15 cellular contexts compared by ENCODE assay signal in genomic region chr21:31107871-31108270, GRCh38.
DNase-seq lines count a peak whose midpoint lies in the region; ATAC-seq and TF ChIP-seq lines count a peak whose summit lies in the region.
"Had no signal": no experiment of that assay in that cellular context is flagged by ENCODE, and none has a peak within 500 bp of the region (broad histone marks: within the 10 kb centered on the region; RNA-seq: fewer than 3 reads in every experiment).

No MANE protein-coding gene starts in this region.

- TF ChIP-seq CTCF in OCI-LY7 (conservative IDR thresholded peaks at IDR 0.05; ENCODE audit: low read length) (no peak), GM10248 (IDR thresholded peaks at IDR 0.05; ENCODE audit: control extremely low read depth, extremely low read depth, low read depth, missing control alignments) (no peak)

- peaks cover 14 to 28% (median 25%) of the 10 kb centered on the region in 5 donors for H3K36me3 Mint-ChIP-seq in naive thymus-derived CD4-positive, alpha-beta T cell

- no peaks in the 10 kb centered on the region for H3K79me2 ChIP-seq in OCI-LY7 (ENCODE audit: insufficient read depth, low read depth, low read length)

- H3K27ac Mint-ChIP-seq in naive thymus-derived CD4-positive, alpha-beta T cell: peak overlapping the region in 5 of 9 donors; percentile 0 to 73 (median 22)
- H3K27ac Mint-ChIP-seq: activated CD8-positive, alpha-beta T cell treated with anti-CD3 and anti-CD28 coated beads, Interleukin-2, amount 10 ng/mL, durations not matched to agents 7 days and 5 days; memory B cell had no signal

- H3K36me3 ChIP-seq in OCI-LY7 (ENCODE audit: insufficient read depth, low read length): no peaks in the 10 kb centered on the region
- H3K36me3 ChIP-seq in naive thymus-derived CD4-positive, alpha-beta T cell (ENCODE audit: control insufficient read depth in 2 of 3, insufficient read depth in 3 of 3, low read length in 3 of 3): no peaks in the 10 kb centered on the region
- H3K36me3 ChIP-seq: spleen, suprapubic skin had no signal

- H3K4me2 ChIP-seq in OCI-LY7 (ENCODE audit: low read length): peak overlapping the region; percentile 6; the same call in 1 of the 2 replicates

- no TSS peak for BruUV-seq in OCI-LY7 (replicated peaks; lab: Mats Ljungman, UMichigan)

- H2AFZ ChIP-seq in OCI-LY7 (ENCODE audit: low read length): no peak overlapping the region

- no peaks in the 10 kb centered on the region for H3K27me3 Mint-ChIP-seq in naive thymus-derived CD4-positive, alpha-beta T cell

- peak overlapping the region; percentile 29 for H3K27ac ChIP-seq in OCI-LY7 (ENCODE audit: low read depth, low read length, poor library complexity, severe bottlenecking)
- no peak overlapping the region for H3K27ac ChIP-seq in naive thymus-derived CD4-positive, alpha-beta T cell (ENCODE audit: low read depth, low read length)
- H3K27ac ChIP-seq: suprapubic skin had no signal

- CTCF ChIA-PET in OCI-LY7 (lab: Charles Lee; ENCODE audit: unreplicated experiment): no interaction called here
- CTCF ChIA-PET in naive thymus-derived CD4-positive, alpha-beta T cell (lab: Charles Lee): interaction anchor here (1.0 to 4.4 kb wide), 4 partner anchors 8 to 469 kb away, joined by 3 to 21 read pairs (median 4); no protein-coding TSS in a partner anchor
- CTCF ChIA-PET in GM10248 (lab: Yijun Ruan, JAX): interaction anchor here (1.2 to 4.3 kb wide), 5 partner anchors 9 to 463 kb away, joined by 3 to 36 read pairs (median 3); no protein-coding TSS in a partner anchor

- no peak overlapping the region for H3K4me3 ChIP-seq in OCI-LY7 (ENCODE audit: low read depth, low read length, poor library complexity, severe bottlenecking)
- no peak overlapping the region for H3K4me3 ChIP-seq in naive thymus-derived CD4-positive, alpha-beta T cell (ENCODE audit: low read length)
- H3K4me3 ChIP-seq: spleen, suprapubic skin had no signal

- H3K9me3 Mint-ChIP-seq in naive thymus-derived CD4-positive, alpha-beta T cell: peaks cover 0 to 10% (median 0%) of the 10 kb centered on the region in 11 donors

- intact Hi-C loops in OCI-LY7 (cut with micrococcal nuclease; ENCODE audit: unreplicated experiment): no loop called here
- intact Hi-C loops in naive thymus-derived CD4-positive, alpha-beta T cell (cut with micrococcal nuclease): loop anchor here in 1 of 2 donors (2.0 kb wide), 1 partner anchor 73 kb away; no protein-coding TSS in a partner anchor

- peaks cover 25% of the 10 kb centered on the region for H3K4me1 ChIP-seq in OCI-LY7 (ENCODE audit: insufficient read depth, low read length, poor library complexity, severe bottlenecking)
- peaks cover 5 to 12% of the 10 kb centered on the region in 2 donors for H3K4me1 ChIP-seq in naive thymus-derived CD4-positive, alpha-beta T cell (ENCODE audit: control insufficient read depth in 2 of 2, insufficient read depth in 2 of 2, low read length in 2 of 2)
- H3K4me1 ChIP-seq: suprapubic skin had no signal

- DNase-seq in OCI-LY7 (ENCODE audit: low spot score) (peak; percentile 36), NCI-H1436 treated with DMSO at 0.1 percent for 48 hours (lab: John Stamatoyannopoulos, UW) (no peak), GDM1 (lab: John Stamatoyannopoulos, UW) (no peak), GM10248 (ENCODE audit: extremely low spot score) (no peak)
- DNase-seq in naive thymus-derived CD4-positive, alpha-beta T cell: no peak
- DNase-seq: activated CD8-positive, alpha-beta T cell treated with anti-CD3 and anti-CD28 coated beads, Interleukin-2, amount 10 ng/mL, durations not matched to agents 7 days and 5 days; activated naive CD4-positive, alpha-beta T cell; Caco-2; NCI-H446 treated with DMSO at 0.1 percent for 48 hours; spleen had no signal

- H3K27me3 ChIP-seq in naive thymus-derived CD4-positive, alpha-beta T cell (ENCODE audit: control insufficient read depth in 2 of 2, insufficient read depth in 2 of 2, low read length in 2 of 2): no peaks in the 10 kb centered on the region
- H3K27me3 ChIP-seq: suprapubic skin had no signal

- peaks cover 17 to 35% (median 25%) of the 10 kb centered on the region in 7 donors for H3K4me1 Mint-ChIP-seq in naive thymus-derived CD4-positive, alpha-beta T cell

- no peaks in the 10 kb centered on the region for H4K20me1 ChIP-seq in OCI-LY7 (ENCODE audit: insufficient read depth, low read length)

- no peak overlapping the region for H3K4me3 Mint-ChIP-seq in naive thymus-derived CD4-positive, alpha-beta T cell
- H3K4me3 Mint-ChIP-seq: activated CD8-positive, alpha-beta T cell treated with anti-CD3 and anti-CD28 coated beads, Interleukin-2, amount 10 ng/mL, durations not matched to agents 7 days and 5 days; memory B cell had no signal

- H3K9me2 ChIP-seq in OCI-LY7 (ENCODE audit: insufficient read depth, low read length): no peaks in the 10 kb centered on the region

- POLR2A ChIA-PET in OCI-LY7 (lab: Charles Lee) (interaction anchor here (0.6 kb wide), 1 partner anchor 11 kb away, joined by 3 read pairs; no protein-coding TSS in a partner anchor), GM10248 (lab: Yijun Ruan, JAX) (no interaction called here)
- POLR2A ChIA-PET in naive thymus-derived CD4-positive, alpha-beta T cell (lab: Charles Lee): interaction anchor here (0.5 kb wide), 1 partner anchor 488 kb away, joined by 4 read pairs; no protein-coding TSS in a partner anchor

- ATAC-seq in GM18907 (IDR thresholded peaks at IDR 0.05; ENCODE audit: unreplicated experiment): peak; percentile 62
- peak; percentile 58 for ATAC-seq in HG03066 (IDR thresholded peaks at IDR 0.05; ENCODE audit: low read depth, unreplicated experiment)
- peak; percentile 66 for ATAC-seq in naive thymus-derived CD4-positive, alpha-beta T cell
- ATAC-seq in HG03469 (IDR thresholded peaks at IDR 0.05; ENCODE audit: unreplicated experiment): no peak
- ATAC-seq: activated CD8-positive, alpha-beta T cell treated with anti-CD3 and anti-CD28 coated beads, Interleukin-2, amount 10 ng/mL, durations not matched to agents 7 days and 5 days had no signal

- H3K9me3 ChIP-seq in OCI-LY7 (ENCODE audit: low read length): 0 out of 2 replicates have a peak, but pooled peaks cover 5% of the 10 kb centered on the region
- H3K9me3 ChIP-seq in naive thymus-derived CD4-positive, alpha-beta T cell (ENCODE audit: control insufficient read depth in 2 of 3, low read length in 3 of 3): no peaks in the 10 kb centered on the region
- H3K9me3 ChIP-seq: suprapubic skin had no signal
